Comparison of ENCODE assay signal across 1 cellular context in the genomic region with DNA sequence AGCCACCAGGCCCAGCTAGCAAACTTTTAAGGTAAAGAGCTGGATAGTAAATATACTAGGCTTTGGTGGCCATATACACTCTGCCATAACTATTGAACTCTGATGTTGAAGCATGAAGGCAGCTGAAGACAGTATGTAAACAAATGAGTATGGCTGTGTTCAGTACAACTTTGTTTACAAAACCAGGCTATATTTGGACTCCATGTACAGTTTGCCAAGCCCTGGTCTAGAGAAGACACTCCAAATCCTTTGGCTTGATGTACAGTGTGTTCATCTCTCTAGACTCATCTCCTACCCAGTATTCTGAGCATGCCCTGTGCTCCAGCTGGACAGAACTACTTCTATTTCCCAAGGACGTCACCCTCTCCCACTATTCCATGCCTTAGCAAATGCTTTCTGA.
TF ChIP-seq lines count a peak whose summit lies in the region.

No MANE protein-coding gene starts in this region.

TF ChIP-seq in SK-N-SH treated with all-trans-retinoic acid at 6 μM for 48 hours, 23 proteins besides CTCF, POLR2A, EP300 and RAD21 (continued from another document):
- TF ChIP-seq BACH2 (CRISPR knock-in tag; IDR thresholded peaks at IDR 0.05; ENCODE audit: borderline replicate concordance) (no peak), RARB (CRISPR knock-in tag; IDR thresholded peaks at IDR 0.05) (no peak), ESRRG (CRISPR knock-in tag; IDR thresholded peaks at IDR 0.05) (no peak), OSR1 (CRISPR knock-in tag; IDR thresholded peaks at IDR 0.05) (no peak), ZNF70 (CRISPR knock-in tag; IDR thresholded peaks at IDR 0.05) (no peak), TOX (CRISPR knock-in tag; IDR thresholded peaks at IDR 0.05; ENCODE audit: borderline replicate concordance) (no peak)
- TF ChIP-seq, protein P1, sequence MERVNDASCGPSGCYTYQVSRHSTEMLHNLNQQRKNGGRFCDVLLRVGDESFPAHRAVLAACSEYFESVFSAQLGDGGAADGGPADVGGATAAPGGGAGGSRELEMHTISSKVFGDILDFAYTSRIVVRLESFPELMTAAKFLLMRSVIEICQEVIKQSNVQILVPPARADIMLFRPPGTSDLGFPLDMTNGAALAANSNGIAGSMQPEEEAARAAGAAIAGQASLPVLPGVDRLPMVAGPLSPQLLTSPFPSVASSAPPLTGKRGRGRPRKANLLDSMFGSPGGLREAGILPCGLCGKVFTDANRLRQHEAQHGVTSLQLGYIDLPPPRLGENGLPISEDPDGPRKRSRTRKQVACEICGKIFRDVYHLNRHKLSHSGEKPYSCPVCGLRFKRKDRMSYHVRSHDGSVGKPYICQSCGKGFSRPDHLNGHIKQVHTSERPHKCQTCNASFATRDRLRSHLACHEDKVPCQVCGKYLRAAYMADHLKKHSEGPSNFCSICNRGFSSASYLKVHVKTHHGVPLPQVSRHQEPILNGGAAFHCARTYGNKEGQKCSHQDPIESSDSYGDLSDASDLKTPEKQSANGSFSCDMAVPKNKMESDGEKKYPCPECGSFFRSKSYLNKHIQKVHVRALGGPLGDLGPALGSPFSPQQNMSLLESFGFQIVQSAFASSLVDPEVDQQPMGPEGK (CRISPR knock-in tag; IDR thresholded peaks at IDR 0.05; ENCODE audit: borderline replicate concordance) = no peak
